ENCODE assay signal across 22 cellular contexts in genomic region chr2:111208639-111209038, GRCh38.
DNase-seq lines count a peak whose midpoint lies in the region; ATAC-seq and TF ChIP-seq lines count a peak whose summit lies in the region.
"Had no signal": no experiment of that assay in that cellular context is flagged by ENCODE, and none has a peak within 500 bp of the region (broad histone marks: within the 10 kb centered on the region; RNA-seq: fewer than 3 reads in every experiment).

No MANE protein-coding gene starts in this region.

- peaks cover 42% of the 10 kb centered on the region for H3K4me1 Mint-ChIP-seq in activated T-helper 1 cell treated with anti-CD3 and anti-CD28 coated beads, Interleukin-12 subunit alpha, Interleukin-12 subunit beta, Interleukin-2, Interleukin-4 antibody, amounts not matched to agents 30 ng/mL and 10 ng/mL and 1 ng/mL, durations not matched to agents 14 hours and 24 hours and 36 hours (ENCODE audit: low read depth)
- no peaks in the 10 kb centered on the region for H3K4me1 Mint-ChIP-seq in CD14-positive monocyte
- H3K4me1 Mint-ChIP-seq: endodermal cell had no signal

- no peak overlapping the region for H3K27ac ChIP-seq in spleen
- H3K27ac ChIP-seq: gastroesophageal sphincter, stomach, vagina had no signal

- H3K4me3 ChIP-seq in spleen: no peak overlapping the region
- H3K4me3 ChIP-seq: gastroesophageal sphincter, stomach, vagina had no signal

- H3K4me1 ChIP-seq in spleen: peaks cover 0 to 7% (median 2%) of the 10 kb centered on the region in 6 donors
- H3K4me1 ChIP-seq: gastroesophageal sphincter, stomach, vagina had no signal

- intact Hi-C loops in activated T-helper 1 cell treated with anti-CD3 and anti-CD28 coated beads, Interleukin-12 subunit alpha, Interleukin-12 subunit beta, Interleukin-2, Interleukin-4 antibody, amounts not matched to agents 30 ng/mL and 10 ng/mL and 1 ng/mL, durations not matched to agents 14 hours and 24 hours and 36 hours (cut with micrococcal nuclease): loop anchor here (1.0 to 5.0 kb wide), 8 partner anchors 18 to 361 kb away; no protein-coding TSS in a partner anchor
- intact Hi-C loops in spleen (cut with DNase I; ENCODE audit: low total_unique reads) (no loop called here), CD14-positive monocyte (cut with micrococcal nuclease) (no loop called here)

- TF ChIP-seq CTCF in spleen (IDR thresholded peaks at IDR 0.05 in 8 of 11, conservative IDR thresholded peaks at IDR 0.05 in 3 of 11): no peak
- TF ChIP-seq CTCF in CD14-positive monocyte (IDR thresholded peaks at IDR 0.05): no peak

- ATAC-seq in GM18519 (IDR thresholded peaks at IDR 0.05; ENCODE audit: low FRiP score, unreplicated experiment) (peak; percentile 6), GM21360 (IDR thresholded peaks at IDR 0.05; ENCODE audit: unreplicated experiment) (peak; percentile 2), HG03066 (IDR thresholded peaks at IDR 0.05; ENCODE audit: low read depth, unreplicated experiment) (peak; percentile 11), HG03108 (IDR thresholded peaks at IDR 0.05; ENCODE audit: unreplicated experiment) (no peak)
- ATAC-seq: gastroesophageal sphincter, HCT116 had no signal

- peaks cover 8% of the 10 kb centered on the region for H3K27me3 Mint-ChIP-seq in activated T-helper 1 cell treated with anti-CD3 and anti-CD28 coated beads, Interleukin-12 subunit alpha, Interleukin-12 subunit beta, Interleukin-2, Interleukin-4 antibody, amounts not matched to agents 30 ng/mL and 10 ng/mL and 1 ng/mL, durations not matched to agents 14 hours and 24 hours and 36 hours (ENCODE audit: insufficient read depth)
- H3K27me3 Mint-ChIP-seq in CD14-positive monocyte (ENCODE audit: low read depth in 3 of 3): peaks cover 0 to 1% (median 0%) of the 10 kb centered on the region in 3 donors

- no peaks in the 10 kb centered on the region for H3K27me3 ChIP-seq in spleen (replicated peaks in 1 of 7)
- H3K27me3 ChIP-seq: gastroesophageal sphincter, stomach, vagina had no signal

- TF ChIP-seq POLR2A in spleen (IDR thresholded peaks at IDR 0.05): no peak

- H3K4me3 Mint-ChIP-seq in activated T-helper 1 cell treated with anti-CD3 and anti-CD28 coated beads, Interleukin-12 subunit alpha, Interleukin-12 subunit beta, Interleukin-2, Interleukin-4 antibody, amounts not matched to agents 30 ng/mL and 10 ng/mL and 1 ng/mL, durations not matched to agents 14 hours and 24 hours and 36 hours: peak overlapping the region; percentile 39
- H3K4me3 Mint-ChIP-seq in CD14-positive monocyte: no peak overlapping the region
- H3K4me3 Mint-ChIP-seq: activated naive CD8-positive, alpha-beta T cell treated with anti-CD3 and anti-CD28 coated beads, Interleukin-2, amount 10 ng/mL, durations not matched to agents 7 days and 5 days; endodermal cell had no signal

- peaks cover 32% of the 10 kb centered on the region for H3K9me3 Mint-ChIP-seq in activated T-helper 1 cell treated with anti-CD3 and anti-CD28 coated beads, Interleukin-12 subunit alpha, Interleukin-12 subunit beta, Interleukin-2, Interleukin-4 antibody, amounts not matched to agents 30 ng/mL and 10 ng/mL and 1 ng/mL, durations not matched to agents 14 hours and 24 hours and 36 hours
- H3K9me3 Mint-ChIP-seq in CD14-positive monocyte: peaks cover 2 to 14% (median 7%) of the 10 kb centered on the region in 7 donors

- DNase-seq in activated T-helper 1 cell treated with anti-CD3 and anti-CD28 coated beads, Interleukin-12 subunit alpha, Interleukin-12 subunit beta, Interleukin-2, Interleukin-4 antibody, amounts not matched to agents 30 ng/mL and 10 ng/mL and 1 ng/mL, durations not matched to agents 14 hours and 24 hours and 36 hours (ENCODE audit: low spot score): no peak
- DNase-seq in spleen (no peak), COLO829 (ENCODE audit: low spot score) (no peak), CD14-positive monocyte (ENCODE audit: low spot score) (no peak)
- DNase-seq: activated CD8-positive, alpha-beta memory T cell treated with anti-CD3 and anti-CD28 coated beads for 24 hours; activated naive CD8-positive, alpha-beta T cell treated with anti-CD3 and anti-CD28 coated beads, Interleukin-2, amount 10 ng/mL, durations not matched to agents 7 days and 5 days; caudate nucleus; DMS79; endodermal cell; mesendoderm; NCI-H1694 treated with DMSO at 0.1 percent for 48 hours; NCI-H526; nucleus accumbens; stomach; T-helper 9 cell had no signal

- H3K27ac Mint-ChIP-seq in activated T-helper 1 cell treated with anti-CD3 and anti-CD28 coated beads, Interleukin-12 subunit alpha, Interleukin-12 subunit beta, Interleukin-2, Interleukin-4 antibody, amounts not matched to agents 30 ng/mL and 10 ng/mL and 1 ng/mL, durations not matched to agents 14 hours and 24 hours and 36 hours: peak overlapping the region; percentile 73
- H3K27ac Mint-ChIP-seq in CD14-positive monocyte: peak overlapping the region in 1 of 7 donors; percentile 43
- H3K27ac Mint-ChIP-seq: activated naive CD8-positive, alpha-beta T cell treated with anti-CD3 and anti-CD28 coated beads, Interleukin-2, amount 10 ng/mL, durations not matched to agents 7 days and 5 days; endodermal cell had no signal

- WGBS in spleen, 5 donors: 85 to 93% (median 86%) methylated on average over 1 of the region's 1 CpG

- H3K9me3 ChIP-seq in spleen: peaks cover 0 to 11% (median 8%) of the 10 kb centered on the region in 8 donors

- H3K36me3 Mint-ChIP-seq in activated T-helper 1 cell treated with anti-CD3 and anti-CD28 coated beads, Interleukin-12 subunit alpha, Interleukin-12 subunit beta, Interleukin-2, Interleukin-4 antibody, amounts not matched to agents 30 ng/mL and 10 ng/mL and 1 ng/mL, durations not matched to agents 14 hours and 24 hours and 36 hours (ENCODE audit: low read depth): peaks cover 41% of the 10 kb centered on the region
- peaks cover 3 to 6% of the 10 kb centered on the region in 2 donors for H3K36me3 Mint-ChIP-seq in CD14-positive monocyte

- no peaks in the 10 kb centered on the region for H3K36me3 ChIP-seq in spleen
- H3K36me3 ChIP-seq: gastroesophageal sphincter, stomach, vagina had no signal
